ENCODE assay signal across 9 cellular contexts in the genomic region with DNA sequence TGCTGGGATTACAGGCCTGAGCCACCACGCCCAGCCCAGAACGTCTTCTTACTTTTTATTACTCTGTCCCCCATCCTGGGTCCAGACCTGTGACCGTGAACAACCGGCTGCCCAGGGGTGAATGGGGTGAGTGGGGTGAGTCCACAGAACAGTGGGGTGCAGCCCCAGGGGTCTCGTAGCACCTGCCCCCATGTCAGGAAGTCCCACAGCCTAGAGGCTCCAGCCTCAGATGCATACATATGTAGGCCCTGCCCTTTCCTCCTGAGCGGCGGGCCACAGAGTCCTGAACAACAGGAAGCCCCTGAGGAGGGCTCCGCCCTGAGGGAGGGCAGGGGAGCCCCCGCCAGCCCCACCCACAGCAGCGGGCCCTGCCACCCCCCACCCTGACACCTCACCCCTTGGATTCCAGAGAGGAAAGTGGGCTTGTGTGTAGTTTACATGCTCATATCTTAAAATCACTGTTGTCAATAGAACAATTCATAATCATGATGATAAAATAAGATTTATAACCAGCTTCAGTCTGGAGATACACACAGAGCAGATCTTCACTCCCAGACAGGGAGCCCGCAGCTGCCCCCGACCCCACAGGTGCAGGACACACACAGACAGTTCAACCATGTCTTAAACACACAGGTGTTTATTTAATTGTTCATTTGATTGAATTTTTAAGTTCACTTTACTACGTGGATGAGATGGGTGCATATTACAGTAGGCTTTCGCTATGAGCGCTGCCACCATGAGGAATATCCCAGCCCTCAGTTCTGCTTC. TPM values are rescaled to one million over a fixed set of nuclear protein-coding genes. Genes with fewer than 3 reads are reported as not detected.
DNase-seq lines count a peak whose midpoint lies in the region; ATAC-seq and TF ChIP-seq lines count a peak whose summit lies in the region.
"Had no signal": no experiment of that assay in that cellular context is flagged by ENCODE, and none has a peak within 500 bp of the region (broad histone marks: within the 10 kb centered on the region; RNA-seq: fewer than 3 reads in every experiment).

No MANE protein-coding gene starts in this region.

- H3K4me1 Mint-ChIP-seq in Caco-2 (ENCODE audit: low read depth, unreplicated experiment), result peaks cover 8% of the 10 kb centered on the region

- POLR2A ChIA-PET in Caco-2 (lab: Charles Lee), result interaction anchor here (0.6 kb wide), 1 partner anchor 121 kb away, joined by 8 read pairs; no protein-coding TSS in a partner anchor

- H3K27me3 Mint-ChIP-seq in Caco-2 (ENCODE audit: insufficient read depth, unreplicated experiment), result no peaks in the 10 kb centered on the region

- CTCF ChIA-PET in Caco-2 (lab: Charles Lee), result no interaction called here

- peaks cover 21% of the 10 kb centered on the region for H3K4me1 ChIP-seq in Caco-2
- H3K4me1 ChIP-seq: pancreas had no signal

- H3K36me3 ChIP-seq in Caco-2 (ENCODE audit: control insufficient read depth, insufficient read depth, low read length), result no peaks in the 10 kb centered on the region
- H3K36me3 ChIP-seq: pancreas had no signal

- TF ChIP-seq CTCF in HL-60 (IDR thresholded peaks at IDR 0.05; ENCODE audit: insufficient read depth, low read length) (no peak), Caco-2 (IDR thresholded peaks at IDR 0.05; ENCODE audit: insufficient read depth in 1 of 2, low read depth in 1 of 2, low read length in 1 of 2, severe bottlenecking in 1 of 2, unreplicated experiment in 1 of 2) (no peak)

- no peak overlapping the region for H3K4me3 Mint-ChIP-seq in Caco-2 (ENCODE audit: unreplicated experiment)

- H3K9me3 Mint-ChIP-seq in Caco-2 (ENCODE audit: unreplicated experiment), result no peaks in the 10 kb centered on the region

- 0 out of 2 replicates have a peak overlapping the region, but pooled peaks have one; percentile 23 for H3K27ac ChIP-seq in HL-60 (replicated peaks)
- H3K27ac ChIP-seq: pancreas had no signal

- H3K4me3 ChIP-seq in HL-60 (replicated peaks; ENCODE audit: insufficient read depth, low read length) (no peak overlapping the region), Caco-2 (ENCODE audit: low read depth, low read length) (no peak overlapping the region)
- H3K4me3 ChIP-seq: pancreas had no signal

- DNase-seq in HL-60 (ENCODE audit: low read depth in 1 of 2, low spot score in 1 of 2) (no peak), left cardiac atrium (peak; percentile 65), retina (no peak), Caco-2 (no peak), head of caudate nucleus (no peak), RPMI8226 (no peak)
- peak; percentile 86 for DNase-seq in activated CD8-positive, alpha-beta memory T cell treated with anti-CD3 and anti-CD28 coated beads for 24 hours
- DNase-seq in stimulated activated CD8-positive, alpha-beta memory T cell treated with anti-CD3 and anti-CD28 coated beads, Interleukin-7, amount 100 ng/mL, for 1 hour (ENCODE audit: low read depth in 2 of 2), result peak; percentile 49 to 50
- DNase-seq: pancreas had no signal

- intact Hi-C loops in left cardiac atrium (cut with DNase I), result no loop called here
- intact Hi-C loops in Caco-2 (cut with micrococcal nuclease; ENCODE audit: unreplicated experiment), result no loop called here
- intact Hi-C loops in head of caudate nucleus (cut with DNase I), result no loop called here

- H3K9me3 ChIP-seq in Caco-2, result no peaks in the 10 kb centered on the region
- H3K9me3 ChIP-seq: pancreas had no signal

- peaks cover 25% of the 10 kb centered on the region for H3K36me3 Mint-ChIP-seq in Caco-2 (ENCODE audit: insufficient read depth, unreplicated experiment)

- peak; percentile 12 to 18 for ATAC-seq in left cardiac atrium
- ATAC-seq: pancreas had no signal

- no peaks in the 10 kb centered on the region for H3K27me3 ChIP-seq in HL-60 (ENCODE audit: insufficient read depth, poor library complexity, severe bottlenecking)
- no peaks in the 10 kb centered on the region for H3K27me3 ChIP-seq in Caco-2 (replicated peaks; ENCODE audit: control insufficient read depth, insufficient read depth, low read length)
- H3K27me3 ChIP-seq: pancreas had no signal

- H3K27ac Mint-ChIP-seq in Caco-2 (ENCODE audit: unreplicated experiment), result no peak overlapping the region

- BruUV-seq in Caco-2 (replicated peaks; lab: Mats Ljungman, UMichigan), result no TSS peak

RNA-seq across cellular contexts. Expression of gene GMEB2, which starts 12.4 kb away (rescaled TPM):
- total RNA-seq in left cardiac atrium (1 to 10 TPM; 5.7 to 7.9 TPM), Caco-2 (2022) (20.6 and 21.5 TPM in 2 replicates)

RNA-seq across cellular contexts. Expression of gene STMN3, which starts 13.9 kb away (rescaled TPM):
- total RNA-seq in left cardiac atrium (1 to 10 TPM; 6.9 to 8.4 TPM), Caco-2 (2022) (27.4 and 27.9 TPM in 2 replicates)

RNA-seq across cellular contexts. Expression of gene RTEL1, which starts 18.8 kb away (rescaled TPM):
- total RNA-seq in left cardiac atrium (10 to 100 TPM; 13.5 to 17.3 TPM), Caco-2 (2022) (51.1 and 61.6 TPM in 2 replicates)

RNA-seq across cellular contexts. Expression of gene TNFRSF6B, which starts 57.2 kb away (rescaled TPM):
- total RNA-seq in left cardiac atrium, result 10 to 100 TPM in 1 of 2 donors, 1 to 10 TPM in 1; 1.4 to 10.1 TPM
- not detected in 2 replicates for total RNA-seq in Caco-2 (2022)

Comparison
In these comparisons a context has a peak if more than half of its experiments do, and no peak if none do; other contexts are left out.
1. DNase-seq: peak in activated CD8-positive, alpha-beta memory T cell treated with anti-CD3 and anti-CD28 coated beads for 24 hours (single experiment), left cardiac atrium (single experiment) and stimulated activated CD8-positive, alpha-beta memory T cell treated with anti-CD3 and anti-CD28 coated beads, Interleukin-7, amount 100 ng/mL, for 1 hour (2 of 2); none in HL-60 (0 of 2), retina (single experiment), Caco-2 (0 of 2), head of caudate nucleus (0 of 42) and RPMI8226 (single experiment).